ENCODE assay signal across 14 cellular contexts in the genomic region with DNA sequence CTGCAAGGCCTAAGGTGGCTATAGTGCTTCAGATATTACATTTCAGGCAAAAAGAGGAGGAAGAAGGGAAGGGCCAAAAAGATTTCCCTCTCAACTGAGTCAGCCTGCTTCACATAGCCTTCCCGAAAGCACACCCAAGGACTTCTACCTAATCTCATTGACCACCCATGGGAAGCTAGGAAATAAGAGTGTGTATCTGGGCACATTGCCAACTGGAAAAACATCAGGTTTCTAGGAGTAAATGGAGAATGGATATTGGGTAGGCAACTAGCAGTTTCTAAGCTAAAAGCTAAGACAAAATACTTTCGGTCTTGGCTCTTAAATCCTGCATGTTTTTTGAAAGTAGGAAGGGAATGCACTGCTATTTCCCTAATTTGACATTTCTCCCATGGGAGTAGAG.
DNase-seq lines count a peak whose midpoint lies in the region; ATAC-seq and TF ChIP-seq lines count a peak whose summit lies in the region.
"Had no signal": no experiment of that assay in that cellular context is flagged by ENCODE, and none has a peak within 500 bp of the region (broad histone marks: within the 10 kb centered on the region; RNA-seq: fewer than 3 reads in every experiment).

No MANE protein-coding gene starts in this region.

- H3K4me1 Mint-ChIP-seq in MCF 10A (ENCODE audit: insufficient read depth, unreplicated experiment): peaks cover 10% of the 10 kb centered on the region
- H3K4me1 Mint-ChIP-seq in T-cell: peaks cover 31 to 48% (median 47%) of the 10 kb centered on the region in 3 donors
- no peaks in the 10 kb centered on the region for H3K4me1 Mint-ChIP-seq in Caco-2 (ENCODE audit: low read depth, unreplicated experiment)

- no peaks in the 10 kb centered on the region for H3K27me3 ChIP-seq in breast epithelium
- H3K27me3 ChIP-seq in spleen (replicated peaks in 1 of 7): no peaks in the 10 kb centered on the region
- no peaks in the 10 kb centered on the region for H3K27me3 ChIP-seq in Caco-2 (replicated peaks; ENCODE audit: control insufficient read depth, insufficient read depth, low read length)
- no peaks in the 10 kb centered on the region for H3K27me3 ChIP-seq in vagina

- H3K9me3 ChIP-seq in breast epithelium (no peaks in the 10 kb centered on the region), spleen (no peaks in the 10 kb centered on the region), Caco-2 (no peaks in the 10 kb centered on the region), vagina (no peaks in the 10 kb centered on the region)

- H3K36me3 Mint-ChIP-seq in MCF 10A (ENCODE audit: insufficient read depth, unreplicated experiment) (no peaks in the 10 kb centered on the region), T-cell (no peaks in the 10 kb centered on the region), Caco-2 (ENCODE audit: insufficient read depth, unreplicated experiment) (no peaks in the 10 kb centered on the region)
- H3K36me3 Mint-ChIP-seq: type B pancreatic cell had no signal

- H3K36me3 ChIP-seq in breast epithelium: no peaks in the 10 kb centered on the region
- H3K36me3 ChIP-seq in spleen: no peaks in the 10 kb centered on the region
- no peaks in the 10 kb centered on the region for H3K36me3 ChIP-seq in Caco-2 (ENCODE audit: control insufficient read depth, insufficient read depth, low read length)
- H3K36me3 ChIP-seq in vagina: no peaks in the 10 kb centered on the region

- TF ChIP-seq POLR2A in breast epithelium (IDR thresholded peaks at IDR 0.05): no peak
- no peak for TF ChIP-seq POLR2A in spleen (IDR thresholded peaks at IDR 0.05)
- no peak for TF ChIP-seq POLR2A in vagina (IDR thresholded peaks at IDR 0.05)

- no peak for ATAC-seq in T-cell (replicated peaks in 1 of 4)
- ATAC-seq: HepG2, PC-3 had no signal

- H3K4me3 Mint-ChIP-seq in MCF 10A (ENCODE audit: unreplicated experiment) (no peak overlapping the region), T-cell (peak overlapping the region in 1 of 3 donors; percentile 56), Caco-2 (ENCODE audit: unreplicated experiment) (no peak overlapping the region)
- H3K4me3 Mint-ChIP-seq: type B pancreatic cell had no signal

- H3K27ac Mint-ChIP-seq in MCF 10A (ENCODE audit: low read depth, unreplicated experiment) (no peak overlapping the region), T-cell (peak overlapping the region; percentile 67 to 78), Caco-2 (ENCODE audit: unreplicated experiment) (no peak overlapping the region)
- H3K27ac Mint-ChIP-seq: type B pancreatic cell had no signal

- 65 to 82% (median 71%) methylated on average over 2 of the region's 2 CpGs for WGBS in spleen, 5 donors

- BruUV-seq in MCF 10A (replicated peaks; lab: Mats Ljungman, UMichigan) (no TSS peak), Caco-2 (replicated peaks; lab: Mats Ljungman, UMichigan) (no TSS peak)

- H3K4me3 ChIP-seq in breast epithelium: no peak overlapping the region
- no peak overlapping the region for H3K4me3 ChIP-seq in spleen
- no peak overlapping the region for H3K4me3 ChIP-seq in Caco-2 (ENCODE audit: low read depth, low read length)
- no peak overlapping the region for H3K4me3 ChIP-seq in vagina

- H3K4me1 ChIP-seq in breast epithelium (no peaks in the 10 kb centered on the region), spleen (peaks cover 15 to 33% (median 20%) of the 10 kb centered on the region in 6 donors), Caco-2 (no peaks in the 10 kb centered on the region), vagina (no peaks in the 10 kb centered on the region)

- POLR2A ChIA-PET in MCF 10A (lab: Yijun Ruan, JAX) (no interaction called here), T-cell (lab: Charles Lee) (interaction anchor here in 1 of 2 donors (0.5 to 0.7 kb wide), 2 partner anchors 9 to 541 kb away, joined by 3 read pairs; no protein-coding TSS in a partner anchor), Caco-2 (lab: Charles Lee) (no interaction called here)

- CTCF ChIA-PET in MCF 10A (lab: Yijun Ruan, JAX) (interaction anchor here (0.6 to 3.1 kb wide), 4 partner anchors 40 to 320 kb away, joined by 3 to 30 read pairs (median 4); no protein-coding TSS in a partner anchor), T-cell (lab: Charles Lee) (interaction anchor here in 1 of 2 donors (0.5 kb wide), 1 partner anchor 165 kb away, joined by 3 read pairs; no protein-coding TSS in a partner anchor), Caco-2 (lab: Charles Lee) (no interaction called here)

- TF ChIP-seq CTCF in MCF 10A (IDR thresholded peaks at IDR 0.05; ENCODE audit: unreplicated experiment) (no peak), breast epithelium (IDR thresholded peaks at IDR 0.05) (no peak), spleen (IDR thresholded peaks at IDR 0.05 in 8 of 11, conservative IDR thresholded peaks at IDR 0.05 in 3 of 11) (no peak), Caco-2 (IDR thresholded peaks at IDR 0.05; ENCODE audit: insufficient read depth in 1 of 2, low read depth in 1 of 2, low read length in 1 of 2, severe bottlenecking in 1 of 2, unreplicated experiment in 1 of 2) (no peak), vagina (IDR thresholded peaks at IDR 0.05) (no peak)

- no peaks in the 10 kb centered on the region for H3K27me3 Mint-ChIP-seq in MCF 10A (ENCODE audit: insufficient read depth, unreplicated experiment)
- no peaks in the 10 kb centered on the region for H3K27me3 Mint-ChIP-seq in T-cell
- peaks cover 10% of the 10 kb centered on the region for H3K27me3 Mint-ChIP-seq in Caco-2 (ENCODE audit: insufficient read depth, unreplicated experiment)
- H3K27me3 Mint-ChIP-seq: type B pancreatic cell had no signal

- H3K27ac ChIP-seq in breast epithelium (no peak overlapping the region), spleen (peak overlapping the region; percentile 20 to 67 (median 52)), vagina (no peak overlapping the region)

- H3K9me3 Mint-ChIP-seq in MCF 10A (ENCODE audit: unreplicated experiment): no peaks in the 10 kb centered on the region
- no peaks in the 10 kb centered on the region for H3K9me3 Mint-ChIP-seq in T-cell
- H3K9me3 Mint-ChIP-seq in Caco-2 (ENCODE audit: unreplicated experiment): no peaks in the 10 kb centered on the region
- H3K9me3 Mint-ChIP-seq: type B pancreatic cell had no signal

- DNase-seq in MCF 10A (ENCODE audit: unreplicated experiment) (peak; percentile 16), breast epithelium (ENCODE audit: low spot score in 2 of 2) (no peak), NCI-H2029 treated with DMSO at 0.1 percent for 48 hours (lab: John Stamatoyannopoulos, UW) (peak; percentile 76), T-cell (no peak), spleen (no peak), Caco-2 (no peak), hippocampal formation (lab: John Stamatoyannopoulos, UW) (no peak), vagina (ENCODE audit: extremely low spot score in 2 of 2) (no peak)
- DNase-seq: activated CD4-positive, alpha-beta T cell treated with anti-CD3 and anti-CD28 coated beads for 1 hour; amygdala; NCI-H1694; PC-3 had no signal

- intact Hi-C loops in MCF 10A (cut with micrococcal nuclease) (no loop called here), breast epithelium (cut with DNase I; ENCODE audit: low total_unique reads) (no loop called here), spleen (cut with DNase I; ENCODE audit: low total_unique reads) (no loop called here), Caco-2 (cut with micrococcal nuclease; ENCODE audit: unreplicated experiment) (no loop called here), vagina (cut with DNase I) (no loop called here)

Comparison
In these comparisons a context has a peak if more than half of its experiments do, and no peak if none do; other contexts are left out.
1. DNase-seq: peak in MCF 10A (single experiment) and NCI-H2029 treated with DMSO at 0.1 percent for 48 hours (single experiment); none in breast epithelium (0 of 2), T-cell (0 of 34), spleen (single experiment), Caco-2 (0 of 2), hippocampal formation (0 of 2) and vagina (0 of 2).
2. H3K27ac Mint-ChIP-seq: peak in T-cell (2 of 2); none in MCF 10A (single experiment) and Caco-2 (single experiment).
3. H3K27ac ChIP-seq: peak in spleen (8 of 8); none in breast epithelium (0 of 2) and vagina (single experiment).